20 cellular contexts compared by ENCODE assay signal in the genomic region with DNA sequence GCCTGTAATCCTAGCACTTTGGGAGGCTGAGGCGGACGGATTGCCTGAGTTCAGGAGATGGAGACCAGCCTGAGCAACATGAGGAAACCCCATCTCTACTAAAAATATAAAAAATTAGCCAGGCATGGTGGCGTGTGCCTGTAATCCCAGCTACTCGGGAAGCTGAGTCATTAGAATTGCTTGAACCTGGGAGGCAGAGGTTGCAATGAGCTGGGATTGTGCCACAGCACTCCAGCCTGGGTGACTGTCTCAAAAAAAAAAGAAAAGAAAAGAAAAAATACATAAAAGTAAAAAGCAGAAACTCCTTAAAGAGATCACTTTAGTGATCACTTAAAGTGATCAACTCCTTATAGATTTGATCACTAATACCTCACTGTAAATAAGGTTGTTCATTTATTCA.
A peak's percentile ranks its signal among the peaks of the same experiment; 100 is the strongest.
DNase-seq lines count a peak whose midpoint lies in the region; ATAC-seq and TF ChIP-seq lines count a peak whose summit lies in the region.
"Had no signal": no experiment of that assay in that cellular context is flagged by ENCODE, and none has a peak within 500 bp of the region (broad histone marks: within the 10 kb centered on the region; RNA-seq: fewer than 3 reads in every experiment).

No MANE protein-coding gene starts in this region.

- peaks cover 21% of the 10 kb centered on the region for H3K4me1 Mint-ChIP-seq in HFFc6 (ENCODE audit: low read depth)

- H3K27ac Mint-ChIP-seq in HFFc6, result peak overlapping the region; percentile 49; the same call in 1 of the 2 replicates
- H3K27ac Mint-ChIP-seq: CD8-positive, alpha-beta T cell had no signal

- no peak for ATAC-seq in GM21447 (IDR thresholded peaks at IDR 0.05; ENCODE audit: unreplicated experiment)
- ATAC-seq: CD8-positive, alpha-beta T cell had no signal

- no peaks in the 10 kb centered on the region for H3K9me3 ChIP-seq in vagina
- no peaks in the 10 kb centered on the region for H3K9me3 ChIP-seq in ascending aorta

- intact Hi-C loops in vagina (cut with DNase I) (no loop called here), ascending aorta (cut with DNase I) (loop anchor here (2.0 kb wide), 1 partner anchor 32 kb away; no protein-coding TSS in a partner anchor)

- no peaks in the 10 kb centered on the region for H3K9me3 Mint-ChIP-seq in HFFc6
- H3K9me3 Mint-ChIP-seq: CD8-positive, alpha-beta T cell had no signal

- no peak overlapping the region for H3K4me3 ChIP-seq in AG10803 (ENCODE audit: low read length)
- H3K4me3 ChIP-seq in brain microvascular endothelial cell (ENCODE audit: low read depth, low read length), result no peak overlapping the region
- no peak overlapping the region for H3K4me3 ChIP-seq in fibroblast of pulmonary artery (replicated peaks; ENCODE audit: low read depth, low read length)
- H3K4me3 ChIP-seq in vagina, result no peak overlapping the region
- H3K4me3 ChIP-seq in ascending aorta, result no peak overlapping the region
- H3K4me3 ChIP-seq: BLaER1 treated with 17β-estradiol and CSF1 and Interleukin-3, amounts not matched to agents 10 nM and 100 nM; MG63; SK-N-MC had no signal

- no peak overlapping the region for H3K4me3 Mint-ChIP-seq in HFFc6
- H3K4me3 Mint-ChIP-seq: CD8-positive, alpha-beta T cell had no signal

- no peak overlapping the region for H3K27ac ChIP-seq in brain microvascular endothelial cell
- no peak overlapping the region for H3K27ac ChIP-seq in vagina
- H3K27ac ChIP-seq in ascending aorta, result no peak overlapping the region
- H3K27ac ChIP-seq: BLaER1 treated with 17β-estradiol and CSF1 and Interleukin-3, amounts not matched to agents 10 nM and 100 nM; KMS-11; SK-N-MC had no signal

- TF ChIP-seq CTCF in AG10803 (conservative IDR thresholded peaks at IDR 0.05; ENCODE audit: low read length) (no peak), HFFc6 (IDR thresholded peaks at IDR 0.05) (no peak), brain microvascular endothelial cell (IDR thresholded peaks at IDR 0.05; ENCODE audit: low read depth, low read length, missing control alignments) (no peak), fibroblast of pulmonary artery (IDR thresholded peaks at IDR 0.05; ENCODE audit: low read length, missing control alignments) (no peak), vagina (IDR thresholded peaks at IDR 0.05) (no peak), ascending aorta (IDR thresholded peaks at IDR 0.05) (no peak)

- peaks cover 29% of the 10 kb centered on the region for H3K36me3 Mint-ChIP-seq in HFFc6 (ENCODE audit: low read depth)

- peak; percentile 20 for DNase-seq in AG10803 (ENCODE audit: low read depth)
- no peak for DNase-seq in HFFc6
- peak; percentile 51 for DNase-seq in brain microvascular endothelial cell
- DNase-seq in fibroblast of pulmonary artery (ENCODE audit: low read depth), result peak; percentile 36
- no peak for DNase-seq in vagina (ENCODE audit: extremely low spot score in 2 of 2)
- DNase-seq in activated CD4-positive, CD25-positive, alpha-beta regulatory T cell (lab: John Stamatoyannopoulos, UW), result no peak
- no peak for DNase-seq in ascending aorta (ENCODE audit: low spot score in 2 of 2)
- DNase-seq: CD8-positive, alpha-beta T cell; DMS53; MG63; NCI-H1105; NCI-H2081; NCI-H446 treated with DMSO at 0.1 percent for 48 hours; NCI-H748 treated with DMSO at 0.1 percent for 48 hours; NK-92 treated with Interleukin-12 subunit alpha and Interleukin-12 subunit beta, amount 100 ng/mL, for 24 hours; Right ventricle myocardium superior had no signal

- H3K27me3 ChIP-seq in brain microvascular endothelial cell (replicated peaks) (no peaks in the 10 kb centered on the region), vagina (no peaks in the 10 kb centered on the region), ascending aorta (no peaks in the 10 kb centered on the region)
- H3K27me3 ChIP-seq: BLaER1 treated with 17β-estradiol and CSF1 and Interleukin-3, amounts not matched to agents 10 nM and 100 nM; MG63 had no signal

- H3K4me1 ChIP-seq in vagina (peaks cover 4% of the 10 kb centered on the region), ascending aorta (peaks cover 0 to 4% of the 10 kb centered on the region in 2 donors)

- in situ Hi-C loops in brain microvascular endothelial cell (cut with HindIII; ENCODE audit: low pct_ligation_motif_present, low sequenced_read_pairs), result no loop called here

- no peaks in the 10 kb centered on the region for H3K36me3 ChIP-seq in brain microvascular endothelial cell (replicated peaks)
- H3K36me3 ChIP-seq in vagina, result no peaks in the 10 kb centered on the region
- no peaks in the 10 kb centered on the region for H3K36me3 ChIP-seq in ascending aorta

- no peak for TF ChIP-seq POLR2A in vagina (IDR thresholded peaks at IDR 0.05)

- H3K27me3 Mint-ChIP-seq in HFFc6 (ENCODE audit: insufficient read depth), result no peaks in the 10 kb centered on the region

Comparison
In these comparisons a context has a peak if more than half of its experiments do, and no peak if none do; other contexts are left out.
1. DNase-seq: peak in AG10803 (single experiment), brain microvascular endothelial cell (single experiment) and fibroblast of pulmonary artery (single experiment); none in HFFc6 (single experiment), vagina (0 of 2), activated CD4-positive, CD25-positive, alpha-beta regulatory T cell (0 of 4) and ascending aorta (0 of 2).